Comparison of ENCODE assay signal across 15 cellular contexts in the genomic region with DNA sequence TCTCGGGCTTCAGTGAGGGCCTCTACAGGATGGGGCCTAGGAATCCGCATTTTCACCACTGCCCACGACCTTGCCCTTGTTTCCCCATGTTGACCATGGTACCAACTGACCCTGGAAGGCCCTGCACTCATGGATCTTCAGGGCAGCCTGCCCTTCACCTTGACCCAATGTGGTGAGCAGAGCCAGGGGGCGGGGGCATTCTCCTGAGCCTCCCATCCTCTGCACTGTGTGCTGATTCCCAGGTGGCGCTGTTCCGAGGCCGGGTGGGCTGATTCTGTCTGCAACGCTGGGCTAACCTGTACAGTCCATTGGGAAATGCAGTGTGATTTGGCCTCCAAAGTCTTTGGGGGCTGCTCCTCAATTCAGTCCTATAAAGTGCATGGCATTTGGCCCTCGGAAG.
DNase-seq lines count a peak whose midpoint lies in the region; ATAC-seq and TF ChIP-seq lines count a peak whose summit lies in the region.
"Had no signal": no experiment of that assay in that cellular context is flagged by ENCODE, and none has a peak within 500 bp of the region (broad histone marks: within the 10 kb centered on the region; RNA-seq: fewer than 3 reads in every experiment).

No MANE protein-coding gene starts in this region.

- H3K9me3 ChIP-seq in PC-3 (ENCODE audit: low read length) (no peaks in the 10 kb centered on the region), endodermal cell (ENCODE audit: control insufficient read depth, low read length) (no peaks in the 10 kb centered on the region)
- H3K9me3 ChIP-seq: BLaER1 treated with 17β-estradiol and CSF1 and Interleukin-3, amounts not matched to agents 10 nM and 100 nM; body of pancreas had no signal

- ATAC-seq in GM23338 (peak; percentile 72), PC-3 (no peak), HG03025 (IDR thresholded peaks at IDR 0.05; ENCODE audit: low FRiP score, unreplicated experiment) (no peak)
- ATAC-seq: body of pancreas had no signal

- H3F3A ChIP-seq in GM23338 (replicated peaks; ENCODE audit: low read depth) (no peaks in the 10 kb centered on the region), PC-3 (ENCODE audit: low read length, unreplicated experiment) (no peaks in the 10 kb centered on the region)

- H3K79me2 ChIP-seq in GM23338 (replicated peaks; ENCODE audit: insufficient read depth) (no peaks in the 10 kb centered on the region), PC-3 (ENCODE audit: low read length) (peaks cover 100% of the 10 kb centered on the region)

- H3K9me2 ChIP-seq in GM23338 (ENCODE audit: insufficient read depth) (no peaks in the 10 kb centered on the region), PC-3 (replicated peaks; ENCODE audit: low read length) (no peaks in the 10 kb centered on the region)

- 90 to 93% methylated on average over 8 to 9 of the region's 9 CpGs for WGBS in endodermal cell (ENCODE audit: insufficient coverage in 1 of 2, insufficient read length in 1 of 2), 2 experiments

- no TSS peak for BruUV-seq in PC-3 (replicated peaks; lab: Mats Ljungman, UMichigan)

- peak; percentile 51 to 71 for TF ChIP-seq CTCF in GM23338 (conservative IDR thresholded peaks at IDR 0.05; ENCODE audit: low read depth in 2 of 2)
- peak; percentile 43; the same call in 1 of the 2 replicates for TF ChIP-seq CTCF in PC-3 (conservative IDR thresholded peaks at IDR 0.05; ENCODE audit: low read depth, low read length)
- TF ChIP-seq CTCF in endodermal cell (conservative IDR thresholded peaks at IDR 0.05) = peak; percentile 58
- TF ChIP-seq CTCF in retinal pigment epithelial cell (conservative IDR thresholded peaks at IDR 0.05; ENCODE audit: low read depth, low read length) = peak; percentile 21

- peaks cover 14% of the 10 kb centered on the region for H3K4me1 Mint-ChIP-seq in GM23338
- H3K4me1 Mint-ChIP-seq in endodermal cell = peaks cover 22% of the 10 kb centered on the region

- DNase-seq in GM23338 (ENCODE audit: low spot score) = peak; percentile 63
- no peak for DNase-seq in PC-3
- peak; percentile 76 for DNase-seq in endodermal cell
- DNase-seq in retinal pigment epithelial cell (ENCODE audit: low read depth) = no peak
- DNase-seq in NCI-H2029 treated with DMSO at 0.1 percent for 48 hours (lab: John Stamatoyannopoulos, UW) = no peak
- DNase-seq in central memory CD4-positive, alpha-beta T cell = no peak
- DNase-seq: activated CD8-positive, alpha-beta memory T cell treated with anti-CD3 and anti-CD28 coated beads, Interleukin-2, amount 50 U/mL, for 4 hours; activated naive CD4-positive, alpha-beta T cell treated with anti-CD3 and anti-CD28 coated beads for 36 hours; body of pancreas; DMS 273 treated with DMSO at 0.1 percent for 48 hours; effector CD8-positive, alpha-beta T cell; naive B cell had no signal

- H3K4me3 Mint-ChIP-seq in GM23338 (no peak overlapping the region), endodermal cell (no peak overlapping the region)
- H3K4me3 Mint-ChIP-seq: activated naive CD4-positive, alpha-beta T cell treated with anti-CD3 and anti-CD28 coated beads for 36 hours; naive B cell; T-helper 2 cell treated with Interferon-gamma antibody and Interleukin-4, amounts not matched to agents 5 μg/mL and 100 μg/mL, for 36 hours had no signal

- H3K27ac ChIP-seq in GM23338 (ENCODE audit: low read depth) (no peak overlapping the region), PC-3 (ENCODE audit: low read length) (peak overlapping the region; percentile 87), endodermal cell (ENCODE audit: low read depth, low read length) (no peak overlapping the region)
- H3K27ac ChIP-seq: BLaER1 treated with 17β-estradiol and CSF1 and Interleukin-3, amounts not matched to agents 10 nM and 100 nM had no signal

- no peak overlapping the region for H3K27ac Mint-ChIP-seq in GM23338
- no peak overlapping the region for H3K27ac Mint-ChIP-seq in endodermal cell
- H3K27ac Mint-ChIP-seq: activated naive CD4-positive, alpha-beta T cell treated with anti-CD3 and anti-CD28 coated beads for 36 hours; naive B cell; T-helper 2 cell treated with Interferon-gamma antibody and Interleukin-4, amounts not matched to agents 5 μg/mL and 100 μg/mL, for 36 hours had no signal

- H3K27me3 ChIP-seq in GM23338 (ENCODE audit: insufficient read depth) (no peaks in the 10 kb centered on the region), PC-3 (ENCODE audit: low read length) (no peaks in the 10 kb centered on the region), endodermal cell (ENCODE audit: control insufficient read depth, insufficient read depth, low read length, poor library complexity, severe bottlenecking) (no peaks in the 10 kb centered on the region)
- H3K27me3 ChIP-seq: BLaER1 treated with 17β-estradiol and CSF1 and Interleukin-3, amounts not matched to agents 10 nM and 100 nM; body of pancreas had no signal

- H4K20me1 ChIP-seq in GM23338 (replicated peaks; ENCODE audit: insufficient read depth) = no peaks in the 10 kb centered on the region
- H4K20me1 ChIP-seq in PC-3 (ENCODE audit: low read length) = no peaks in the 10 kb centered on the region

- H3K36me3 Mint-ChIP-seq in GM23338 (ENCODE audit: low read depth) (no peaks in the 10 kb centered on the region; the same call in 2 of the 3 replicates), endodermal cell (ENCODE audit: low read depth) (peaks cover 15% of the 10 kb centered on the region)
- H3K36me3 Mint-ChIP-seq: naive B cell had no signal

- H3K36me3 ChIP-seq in GM23338 (ENCODE audit: insufficient read depth) = no peaks in the 10 kb centered on the region
- peaks cover 30% of the 10 kb centered on the region for H3K36me3 ChIP-seq in PC-3 (ENCODE audit: low read depth, low read length)
- peaks cover 45% of the 10 kb centered on the region for H3K36me3 ChIP-seq in endodermal cell (ENCODE audit: control insufficient read depth, insufficient read depth, low read length)
- H3K36me3 ChIP-seq: BLaER1 treated with 17β-estradiol and CSF1 and Interleukin-3, amounts not matched to agents 10 nM and 100 nM had no signal

- H3K9ac ChIP-seq in PC-3 (ENCODE audit: low read length) (peak overlapping the region; percentile 58), endodermal cell (ENCODE audit: extremely low read depth, low read length, poor library complexity, severe bottlenecking) (no peak overlapping the region)
- H3K9ac ChIP-seq: BLaER1 treated with 17β-estradiol and CSF1 and Interleukin-3, amounts not matched to agents 10 nM and 100 nM had no signal

- CTCF ChIA-PET in PC-3 (lab: Charles Lee) = no interaction called here

- H2AFZ ChIP-seq in GM23338 (no peak overlapping the region), PC-3 (ENCODE audit: low read length) (no peak overlapping the region)

- H3K9me3 Mint-ChIP-seq in GM23338 = no peaks in the 10 kb centered on the region
- no peaks in the 10 kb centered on the region for H3K9me3 Mint-ChIP-seq in endodermal cell
- H3K9me3 Mint-ChIP-seq: activated naive CD4-positive, alpha-beta T cell treated with anti-CD3 and anti-CD28 coated beads for 36 hours; naive B cell; T-helper 2 cell treated with Interferon-gamma antibody and Interleukin-4, amounts not matched to agents 5 μg/mL and 100 μg/mL, for 36 hours had no signal

- H3K27me3 Mint-ChIP-seq in GM23338 (ENCODE audit: insufficient read depth, low read depth, poor library complexity) (peaks cover 8% of the 10 kb centered on the region), endodermal cell (ENCODE audit: insufficient read depth) (no peaks in the 10 kb centered on the region)

- no peak overlapping the region for H3K4me2 ChIP-seq in GM23338
- peak overlapping the region; percentile 24; the same call in 1 of the 2 replicates for H3K4me2 ChIP-seq in PC-3 (ENCODE audit: low read length)

- intact Hi-C loops in PC-3 (cut with micrococcal nuclease) = no loop called here

- H3K4me1 ChIP-seq in GM23338 (ENCODE audit: insufficient read depth) = no peaks in the 10 kb centered on the region
- H3K4me1 ChIP-seq in PC-3 (ENCODE audit: insufficient read depth, low read length) = peaks cover 34% of the 10 kb centered on the region
- H3K4me1 ChIP-seq in endodermal cell (ENCODE audit: control insufficient read depth, insufficient read depth, low read length) = peaks cover 26% of the 10 kb centered on the region

- POLR2A ChIA-PET in PC-3 (lab: Charles Lee; ENCODE audit: unreplicated experiment) = interaction anchor here (0.6 kb wide), 1 partner anchor 23 kb away, joined by 3 read pairs; no protein-coding TSS in a partner anchor

- H3K4me3 ChIP-seq in GM23338 (no peak overlapping the region), PC-3 (ENCODE audit: low read length) (no peak overlapping the region), endodermal cell (ENCODE audit: low read length) (no peak overlapping the region), retinal pigment epithelial cell (ENCODE audit: low read length) (no peak overlapping the region)
- H3K4me3 ChIP-seq: BLaER1 treated with 17β-estradiol and CSF1 and Interleukin-3, amounts not matched to agents 10 nM and 100 nM; body of pancreas had no signal

TF ChIP-seq in GM23338, 12 proteins besides CTCF, POLR2A, EP300 and RAD21 (continues in another document):
- TF ChIP-seq STAT1 (IDR thresholded peaks at IDR 0.05; ENCODE audit: unreplicated experiment) (no peak), JUNB (IDR thresholded peaks at IDR 0.05; ENCODE audit: unreplicated experiment) (no peak), CREB1 (CRISPR knock-in tag; IDR thresholded peaks at IDR 0.05; ENCODE audit: low read depth) (no peak), EZH2 (IDR thresholded peaks at IDR 0.05; ENCODE audit: low read depth, unreplicated experiment) (no peak)
- TF ChIP-seq, protein P1, sequence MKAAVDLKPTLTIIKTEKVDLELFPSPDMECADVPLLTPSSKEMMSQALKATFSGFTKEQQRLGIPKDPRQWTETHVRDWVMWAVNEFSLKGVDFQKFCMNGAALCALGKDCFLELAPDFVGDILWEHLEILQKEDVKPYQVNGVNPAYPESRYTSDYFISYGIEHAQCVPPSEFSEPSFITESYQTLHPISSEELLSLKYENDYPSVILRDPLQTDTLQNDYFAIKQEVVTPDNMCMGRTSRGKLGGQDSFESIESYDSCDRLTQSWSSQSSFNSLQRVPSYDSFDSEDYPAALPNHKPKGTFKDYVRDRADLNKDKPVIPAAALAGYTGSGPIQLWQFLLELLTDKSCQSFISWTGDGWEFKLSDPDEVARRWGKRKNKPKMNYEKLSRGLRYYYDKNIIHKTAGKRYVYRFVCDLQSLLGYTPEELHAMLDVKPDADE (IDR thresholded peaks at IDR 0.05) = no peak

Comparison
In these comparisons a context has a peak if more than half of its experiments do, and no peak if none do; other contexts are left out.
1. DNase-seq: peak in GM23338 (single experiment) and endodermal cell (single experiment); none in PC-3 (single experiment), retinal pigment epithelial cell (single experiment), NCI-H2029 treated with DMSO at 0.1 percent for 48 hours (single experiment) and central memory CD4-positive, alpha-beta T cell (single experiment).
2. Peak in every context shown above with its lines, with median percentiles within 50 percentile points of each other: CTCF ChIP-seq.